In genomic region chrX:28324306-28324705, GRCh38 we compare ENCODE assay signal across 29 cellular contexts.
"Had no signal": no experiment of that assay in that cellular context is flagged by ENCODE, and none has a peak within 500 bp of the region (broad histone marks: within the 10 kb centered on the region; RNA-seq: fewer than 3 reads in every experiment).

No MANE protein-coding gene starts in this region.

- H3K9me3 ChIP-seq: body of pancreas, gastroesophageal sphincter, pancreas, prostate gland, upper lobe of left lung, vagina had no signal

- DNase-seq: activated CD4-positive, alpha-beta T cell treated with anti-CD3 and anti-CD28 coated beads for 48 hours; activated CD4-positive, alpha-beta T cell treated with anti-CD3 and anti-CD28 coated beads, Interleukin-2, amount 50 U/mL, for 48 hours; activated CD8-positive, alpha-beta memory T cell treated with anti-CD3 and anti-CD28 coated beads for 24 hours; activated effector memory CD4-positive, alpha-beta T cell treated with Interleukin-2 at 50 U/mL for 16 hours; activated naive CD4-positive, alpha-beta T cell treated with Interleukin-2 at 50 U/mL for 16 hours; aorta; body of pancreas; effector memory CD4-positive, alpha-beta T cell; erythroblast; left ventricle myocardium superior; naive B cell; nucleus accumbens; pancreas; retina; stimulated activated CD4-positive, alpha-beta T cell treated with anti-CD3 and anti-CD28 coated beads, Interleukin-1b, Interleukin-23, amount 100 ng/mL, for 48 hours; stimulated activated CD4-positive, alpha-beta T cell treated with anti-CD3 and anti-CD28 coated beads, Interleukin-4, amount 100 ng/mL, for 4 hours; stimulated activated CD8-positive, alpha-beta memory T cell treated with anti-CD3 and anti-CD28 coated beads, Interleukin-4, amount 100 ng/mL, for 48 hours; stimulated activated naive CD8-positive, alpha-beta T cell treated with anti-CD3 and anti-CD28 coated beads, Interleukin-15, amount 100 ng/mL, for 72 hours; substantia nigra; T-helper 9 cell; upper lobe of left lung had no signal

- H3K27me3 ChIP-seq: body of pancreas, gastroesophageal sphincter, hepatocyte, pancreas, upper lobe of left lung, vagina had no signal

- H3K36me3 ChIP-seq: gastroesophageal sphincter, pancreas, prostate gland, upper lobe of left lung, vagina had no signal

- H3K4me3 ChIP-seq: body of pancreas, gastroesophageal sphincter, hepatocyte, pancreas, prostate gland, smooth muscle cell, upper lobe of left lung, vagina had no signal

- H2AFZ ChIP-seq: hepatocyte had no signal

- H3K4me2 ChIP-seq: hepatocyte, smooth muscle cell had no signal

- H3K4me1 ChIP-seq: body of pancreas, gastroesophageal sphincter, pancreas, prostate gland, upper lobe of left lung, vagina had no signal

- H3K27ac ChIP-seq: body of pancreas, gastroesophageal sphincter, hepatocyte, pancreas, prostate gland, upper lobe of left lung, vagina, VCaP had no signal

- ATAC-seq: activated CD4-positive, CD25-positive, alpha-beta regulatory T cell treated with anti-CD3 and anti-CD28 coated beads, Interleukin-2, amount 50 U/mL, for 24 hours; body of pancreas; gastroesophageal sphincter; left ventricle myocardium superior; pancreas; stimulated activated memory B cell treated with anti-CD40 and anti-IgM and Interleukin-4, amounts not matched to agents 10 μg/mL and 1 μg/mL and 100 μg/mL, for 72 hours; stimulated activated naive CD8-positive, alpha-beta T cell treated with anti-CD3 and anti-CD28 coated beads, Interleukin-15, amount 100 ng/mL, for 72 hours had no signal
